Comparison of ENCODE assay signal across 20 cellular contexts in the genomic region with DNA sequence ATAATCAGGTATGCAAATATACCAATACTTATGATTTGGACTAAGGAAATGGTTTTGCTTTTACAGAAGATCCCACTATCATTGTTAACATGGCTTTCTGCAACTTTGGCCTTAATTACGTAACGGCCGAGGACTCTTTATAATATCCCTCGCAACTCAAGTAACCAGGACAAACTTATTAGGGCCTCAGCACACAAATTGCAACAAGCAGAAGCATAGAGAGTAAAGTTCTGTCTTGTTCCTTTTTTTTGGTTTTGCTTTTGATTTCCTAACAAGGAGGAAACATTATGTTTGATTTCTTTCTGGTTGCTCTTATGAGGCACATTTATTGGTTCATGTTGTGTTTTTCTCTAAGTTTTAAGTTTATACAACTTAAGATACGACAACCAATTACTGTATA.
DNase-seq lines count a peak whose midpoint lies in the region; ATAC-seq and TF ChIP-seq lines count a peak whose summit lies in the region.
"Had no signal": no experiment of that assay in that cellular context is flagged by ENCODE, and none has a peak within 500 bp of the region (broad histone marks: within the 10 kb centered on the region; RNA-seq: fewer than 3 reads in every experiment).

No MANE protein-coding gene starts in this region.

- peaks cover 0 to 3% (median 0%) of the 10 kb centered on the region in 5 donors for H3K27me3 Mint-ChIP-seq in naive thymus-derived CD4-positive, alpha-beta T cell

- H3K4me1 Mint-ChIP-seq in naive thymus-derived CD4-positive, alpha-beta T cell: peaks cover 0 to 2% (median 0%) of the 10 kb centered on the region in 7 donors

- H3K9me3 Mint-ChIP-seq in naive thymus-derived CD4-positive, alpha-beta T cell: peaks cover 0 to 3% (median 0%) of the 10 kb centered on the region in 11 donors

- H3K4me3 Mint-ChIP-seq in naive thymus-derived CD4-positive, alpha-beta T cell: no peak overlapping the region

- DNase-seq in NOMO-1 treated with dmso at 0.1 percent for 144 hours (lab: John Stamatoyannopoulos, UW; ENCODE audit: unreplicated experiment) (peak; percentile 59), epidermal melanocyte (ENCODE audit: insufficient read length, low spot score) (no peak), NCI-H187 (lab: John Stamatoyannopoulos, UW) (no peak), WERI-Rb-1 (no peak)
- no peak for DNase-seq in naive thymus-derived CD4-positive, alpha-beta T cell
- DNase-seq: activated CD8-positive, alpha-beta memory T cell treated with anti-CD3 and anti-CD28 coated beads, Interleukin-2, amount 50 U/mL, for 48 hours; activated naive CD4-positive, alpha-beta T cell treated with Interleukin-2 at 50 U/mL for 16 hours; dermis blood vessel endothelial cell; heart right ventricle; IMR-90; islet precursor cell; NCI-H1092 treated with DMSO at 0.1 percent for 48 hours; occipital lobe; stimulated activated CD4-positive, alpha-beta T cell treated with anti-CD3 and anti-CD28 coated beads, Interleukin-4, amount 100 ng/mL, for 1 hour; thyroid gland had no signal

- no peaks in the 10 kb centered on the region for H3K36me3 Mint-ChIP-seq in naive thymus-derived CD4-positive, alpha-beta T cell

- H3K27ac ChIP-seq in naive thymus-derived CD4-positive, alpha-beta T cell (ENCODE audit: low read depth, low read length): no peak overlapping the region
- no peak overlapping the region for H3K27ac ChIP-seq in WERI-Rb-1
- H3K27ac ChIP-seq: heart right ventricle, thyroid gland had no signal

- ATAC-seq in GM19025 (IDR thresholded peaks at IDR 0.05; ENCODE audit: low read depth, unreplicated experiment): peak; percentile 18
- peak; percentile 5 for ATAC-seq in HG02852 (IDR thresholded peaks at IDR 0.05; ENCODE audit: unreplicated experiment)
- ATAC-seq in naive thymus-derived CD4-positive, alpha-beta T cell: peak; percentile 26
- ATAC-seq in HG02759 (IDR thresholded peaks at IDR 0.05; ENCODE audit: unreplicated experiment): no peak
- ATAC-seq: heart right ventricle, Right ventricle myocardium inferior, sciatic nerve had no signal

- TF ChIP-seq CTCF in WERI-Rb-1 (IDR thresholded peaks at IDR 0.05; ENCODE audit: low read depth, low read length): no peak

- H3K36me3 ChIP-seq in naive thymus-derived CD4-positive, alpha-beta T cell (ENCODE audit: control insufficient read depth in 2 of 3, insufficient read depth in 3 of 3, low read length in 3 of 3): no peaks in the 10 kb centered on the region
- no peaks in the 10 kb centered on the region for H3K36me3 ChIP-seq in WERI-Rb-1
- H3K36me3 ChIP-seq: heart right ventricle, thyroid gland had no signal

- intact Hi-C loops in naive thymus-derived CD4-positive, alpha-beta T cell (cut with micrococcal nuclease): no loop called here

- POLR2A ChIA-PET in naive thymus-derived CD4-positive, alpha-beta T cell (lab: Charles Lee): no interaction called here

- no peak overlapping the region for H3K27ac Mint-ChIP-seq in naive thymus-derived CD4-positive, alpha-beta T cell

- no peaks in the 10 kb centered on the region for H3K27me3 ChIP-seq in naive thymus-derived CD4-positive, alpha-beta T cell (ENCODE audit: control insufficient read depth in 2 of 2, insufficient read depth in 2 of 2, low read length in 2 of 2)
- no peaks in the 10 kb centered on the region for H3K27me3 ChIP-seq in WERI-Rb-1 (ENCODE audit: insufficient read depth, low read depth, severe bottlenecking)
- H3K27me3 ChIP-seq: heart right ventricle, thyroid gland had no signal

- no peak overlapping the region for H3K4me3 ChIP-seq in naive thymus-derived CD4-positive, alpha-beta T cell (ENCODE audit: low read length)
- no peak overlapping the region for H3K4me3 ChIP-seq in WERI-Rb-1 (ENCODE audit: low read depth, low read length)
- H3K4me3 ChIP-seq: heart right ventricle, thyroid gland had no signal

- CTCF ChIA-PET in naive thymus-derived CD4-positive, alpha-beta T cell (lab: Charles Lee): no interaction called here

- no peaks in the 10 kb centered on the region for H3K9me3 ChIP-seq in naive thymus-derived CD4-positive, alpha-beta T cell (ENCODE audit: control insufficient read depth in 2 of 3, low read length in 3 of 3)
- no peaks in the 10 kb centered on the region for H3K9me3 ChIP-seq in WERI-Rb-1 (ENCODE audit: severe bottlenecking)
- H3K9me3 ChIP-seq: heart right ventricle, thyroid gland had no signal

- H3K4me1 ChIP-seq in naive thymus-derived CD4-positive, alpha-beta T cell (ENCODE audit: control insufficient read depth in 2 of 2, insufficient read depth in 2 of 2, low read length in 2 of 2): no peaks in the 10 kb centered on the region
- H3K4me1 ChIP-seq: thyroid gland had no signal
